11 cellular contexts compared by ENCODE assay signal in the genomic region with DNA sequence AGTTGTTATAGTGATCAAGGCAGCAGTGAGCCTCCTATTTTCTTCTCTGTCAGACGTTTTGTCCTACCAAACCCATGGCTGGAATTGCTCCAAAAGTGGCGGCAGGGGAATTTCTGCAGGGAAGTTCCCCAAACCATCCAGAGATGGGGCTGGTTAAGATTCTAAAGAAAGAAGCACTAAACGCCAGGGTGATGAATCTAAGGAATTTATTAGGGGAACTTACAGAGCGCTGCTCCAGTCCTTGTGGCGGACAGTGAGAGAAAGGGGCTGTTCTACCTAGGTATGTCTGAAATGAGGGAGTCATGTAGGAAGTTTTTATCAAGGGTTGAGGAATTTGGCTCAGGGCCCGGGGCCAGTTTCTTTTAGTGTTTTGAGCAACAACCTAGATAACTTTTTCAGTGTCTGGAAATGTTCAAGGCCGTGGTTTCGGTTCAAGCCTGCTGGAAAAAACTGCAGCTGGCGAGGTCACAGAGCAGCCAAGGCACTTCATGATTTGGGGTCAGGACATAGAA.
A peak's percentile ranks its signal among the peaks of the same experiment; 100 is the strongest.
DNase-seq lines count a peak whose midpoint lies in the region; ATAC-seq and TF ChIP-seq lines count a peak whose summit lies in the region.
"Had no signal": no experiment of that assay in that cellular context is flagged by ENCODE, and none has a peak within 500 bp of the region (broad histone marks: within the 10 kb centered on the region; RNA-seq: fewer than 3 reads in every experiment).

No MANE protein-coding gene starts in this region.

- DNase-seq in activated T-cell treated with anti-CD3 and anti-CD28 coated beads, Interleukin-2, amount 50 U/mL, for 72 hours = no peak
- DNase-seq in activated T-cell treated with anti-CD3 and anti-CD28 coated beads for 4 hours (no peak), lower leg skin (ENCODE audit: low spot score in 2 of 2) (peak; percentile 21 to 86), upper lobe of right lung (peak; percentile 77)
- DNase-seq in central memory CD4-positive, alpha-beta T cell = peak; percentile 14
- DNase-seq in effector CD4-positive, alpha-beta T cell = no peak
- DNase-seq: naive thymus-derived CD8-positive, alpha-beta T cell; NCI-H2081 treated with DMSO at 0.1 percent for 48 hours had no signal

- H3K4me1 ChIP-seq in upper lobe of right lung = no peaks in the 10 kb centered on the region

- peaks cover 0 to 1% of the 10 kb centered on the region in 2 donors for H3K9me3 Mint-ChIP-seq in activated T-cell treated with anti-CD3 and anti-CD28 coated beads, Interleukin-2, amount 50 U/mL, for 72 hours

- TF ChIP-seq CTCF in lower leg skin (IDR thresholded peaks at IDR 0.05) (no peak), upper lobe of right lung (IDR thresholded peaks at IDR 0.05) (no peak)

- peak overlapping the region; percentile 83 for H3K27ac Mint-ChIP-seq in activated T-cell treated with anti-CD3 and anti-CD28 coated beads, Interleukin-2, amount 50 U/mL, for 72 hours

- H3K36me3 ChIP-seq in upper lobe of right lung = no peaks in the 10 kb centered on the region
- H3K36me3 ChIP-seq: BLaER1 had no signal

- no peak for TF ChIP-seq POLR2A in lower leg skin (IDR thresholded peaks at IDR 0.05)

- H3K27ac ChIP-seq in upper lobe of right lung = peak overlapping the region; percentile 48
- H3K27ac ChIP-seq: BLaER1 had no signal

- peaks cover 0 to 3% of the 10 kb centered on the region in 2 donors for H3K36me3 Mint-ChIP-seq in activated T-cell treated with anti-CD3 and anti-CD28 coated beads, Interleukin-2, amount 50 U/mL, for 72 hours (ENCODE audit: insufficient read depth in 2 of 2)

- ATAC-seq in activated T-cell treated with anti-CD3 and anti-CD28 coated beads, Interleukin-2, amount 50 U/mL, for 72 hours (replicated peaks in 1 of 2) = no peak
- ATAC-seq in upper lobe of right lung = peak; percentile 70
- no peak for ATAC-seq in HG03520 (IDR thresholded peaks at IDR 0.05; ENCODE audit: unreplicated experiment)
- no peak for ATAC-seq in GM19035 (IDR thresholded peaks at IDR 0.05; ENCODE audit: unreplicated experiment)
- ATAC-seq: naive thymus-derived CD8-positive, alpha-beta T cell had no signal

- no peaks in the 10 kb centered on the region for H3K27me3 ChIP-seq in upper lobe of right lung
- H3K27me3 ChIP-seq: BLaER1 had no signal

- H3K4me3 ChIP-seq in lower leg skin (ENCODE audit: low read depth, poor library complexity, severe bottlenecking) (no peak overlapping the region), upper lobe of right lung (peak overlapping the region; percentile 26)
- H3K4me3 ChIP-seq: BLaER1 had no signal

- H3K4me1 Mint-ChIP-seq in activated T-cell treated with anti-CD3 and anti-CD28 coated beads, Interleukin-2, amount 50 U/mL, for 72 hours (ENCODE audit: low read depth) = peaks cover 38% of the 10 kb centered on the region

- 26 to 32% methylated on average over 9 of the region's 9 CpGs for WGBS in lower leg skin, 2 donors

- H3K9me3 ChIP-seq in upper lobe of right lung = no peaks in the 10 kb centered on the region
- H3K9me3 ChIP-seq: BLaER1 had no signal

- no peaks in the 10 kb centered on the region for H3K27me3 Mint-ChIP-seq in activated T-cell treated with anti-CD3 and anti-CD28 coated beads, Interleukin-2, amount 50 U/mL, for 72 hours (ENCODE audit: low read depth)
- H3K27me3 Mint-ChIP-seq: naive thymus-derived CD8-positive, alpha-beta T cell had no signal

- intact Hi-C loops in lower leg skin (cut with DNase I; ENCODE audit: low total_unique reads) = no loop called here
- intact Hi-C loops in upper lobe of right lung (cut with DNase I) = no loop called here

- H3K4me3 Mint-ChIP-seq in activated T-cell treated with anti-CD3 and anti-CD28 coated beads, Interleukin-2, amount 50 U/mL, for 72 hours = peak overlapping the region in 1 of 2 donors; percentile 5
- H3K4me3 Mint-ChIP-seq: naive thymus-derived CD8-positive, alpha-beta T cell had no signal

Comparison
In these comparisons a context has a peak if more than half of its experiments do, and no peak if none do; other contexts are left out.
1. DNase-seq: peak in central memory CD4-positive, alpha-beta T cell (single experiment), lower leg skin (2 of 2) and upper lobe of right lung (single experiment); none in activated T-cell treated with anti-CD3 and anti-CD28 coated beads, Interleukin-2, amount 50 U/mL, for 72 hours (0 of 2), activated T-cell treated with anti-CD3 and anti-CD28 coated beads for 4 hours (single experiment) and effector CD4-positive, alpha-beta T cell (single experiment).